8 cellular contexts compared by ENCODE assay signal in genomic region chr17:40417609-40418427, GRCh38. TPM values are rescaled to one million over a fixed set of nuclear protein-coding genes. Genes with fewer than 3 reads are reported as not detected.
A peak's percentile ranks its signal among the peaks of the same experiment; 100 is the strongest.
DNase-seq lines count a peak whose midpoint lies in the region; ATAC-seq and TF ChIP-seq lines count a peak whose summit lies in the region.

Gene TOP2A, minus strand, starts transcription at chr17:40417896. Its CDS starts 105 bp downstream, at chr17:40417791.

- peak within 1 kb of the TSS in 2 of 5 donors; percentile 19 to 32 for H3K27ac ChIP-seq in adrenal gland
- peak within 1 kb of the TSS in 6 of 10 donors; percentile 29 to 76 (median 50) for H3K27ac ChIP-seq in heart right ventricle
- peak within 1 kb of the TSS; percentile 38 to 82 (median 60) for H3K27ac ChIP-seq in upper lobe of left lung

- TF ChIP-seq CTCF in adrenal gland (IDR thresholded peaks at IDR 0.05): no peak
- TF ChIP-seq CTCF in heart right ventricle (IDR thresholded peaks at IDR 0.05): no peak
- TF ChIP-seq CTCF in upper lobe of left lung (IDR thresholded peaks at IDR 0.05): no peak

- WGBS in adrenal gland, 4 donors: 0 to 1% (median 1%) methylated on average over 21 to 49 of the region's 49 CpGs
- WGBS in heart right ventricle, 2 donors: 0 to 1% methylated on average over 49 of the region's 49 CpGs
- WGBS in upper lobe of left lung, 2 donors: 0 to 2% methylated on average over 39 to 42 of the region's 49 CpGs

- TF ChIP-seq EP300 in upper lobe of left lung (IDR thresholded peaks at IDR 0.05): no peak

- intact Hi-C loops in adrenal gland (cut with DNase I): loop anchor here in 1 of 2 donors (10.0 kb wide), 2 partner anchors 113 to 223 kb away; partner anchors contain the start of gene RARA
- intact Hi-C loops in heart right ventricle (cut with DNase I): loop anchor here in 9 of 10 donors (2.0 to 10.0 kb wide), 8 partner anchors 15 to 213 kb away; partner anchors contain the start of genes GJD3 (in 4 of the 9) and RARA (in 3 of the 9)
- intact Hi-C loops in posterior cingulate gyrus (cut with DNase I): loop anchor here (10.0 kb wide), 1 partner anchor 113 kb away; the partner anchor contains the start of gene RARA

- ATAC-seq in HG02884 (IDR thresholded peaks at IDR 0.05; ENCODE audit: unreplicated experiment) (peak; percentile 92), heart right ventricle (peak; percentile 98 to 100 (median 100)), upper lobe of left lung (ENCODE audit: low FRiP score in 2 of 2) (peak; percentile 99)

- H3K36me3 ChIP-seq in adrenal gland (replicated peaks in 1 of 2): no peaks in the 10 kb centered on the region
- H3K36me3 ChIP-seq in heart right ventricle: peaks cover 0 to 5% (median 0%) of the 10 kb centered on the region in 9 donors
- H3K36me3 ChIP-seq in upper lobe of left lung: no peaks in the 10 kb centered on the region

- TF ChIP-seq POLR2A in GM15510 (IDR thresholded peaks at IDR 0.05; ENCODE audit: borderline replicate concordance, extremely low read depth, insufficient read length): peak; percentile 87
- TF ChIP-seq POLR2A in adrenal gland (IDR thresholded peaks at IDR 0.05): no peak
- no peak for TF ChIP-seq POLR2A in upper lobe of left lung (IDR thresholded peaks at IDR 0.05)

- peak within 1 kb of the TSS in 3 of 4 donors; percentile 10 to 53 (median 17) for H3K4me3 ChIP-seq in adrenal gland
- peak within 1 kb of the TSS; percentile 35 to 86 (median 60) for H3K4me3 ChIP-seq in heart right ventricle
- peak within 1 kb of the TSS; percentile 43 to 87 (median 73) for H3K4me3 ChIP-seq in upper lobe of left lung

- H3K27me3 ChIP-seq in adrenal gland: no peaks in the 10 kb centered on the region
- H3K27me3 ChIP-seq in heart right ventricle: peaks cover 0 to 9% (median 0%) of the 10 kb centered on the region in 7 donors
- H3K27me3 ChIP-seq in upper lobe of left lung: no peaks in the 10 kb centered on the region

- peaks cover 6 to 12% of the 10 kb centered on the region in 2 donors for H3K4me1 ChIP-seq in adrenal gland (replicated peaks in 1 of 2)
- peaks cover 8 to 48% (median 14%) of the 10 kb centered on the region in 9 donors for H3K4me1 ChIP-seq in heart right ventricle
- H3K4me1 ChIP-seq in upper lobe of left lung: peaks cover 14 to 39% (median 24%) of the 10 kb centered on the region in 4 donors

- DNase-seq in NCI-H146 treated with DMSO at 0.1 percent for 48 hours (lab: John Stamatoyannopoulos, UW; ENCODE audit: unreplicated experiment): peak; percentile 99
- DNase-seq in T-helper 1 cell: peak; percentile 80 to 99 (median 92)
- peak; percentile 97 to 100 (median 99) for DNase-seq in adrenal gland
- DNase-seq in heart right ventricle: peak; percentile 81 to 100
- DNase-seq in posterior cingulate gyrus: peak; percentile 82 to 99 (median 96)
- peak; percentile 88 to 98 for DNase-seq in upper lobe of left lung

- no peaks in the 10 kb centered on the region for H3K9me3 ChIP-seq in adrenal gland (replicated peaks in 1 of 3)
- H3K9me3 ChIP-seq in heart right ventricle: no peaks in the 10 kb centered on the region
- no peaks in the 10 kb centered on the region for H3K9me3 ChIP-seq in upper lobe of left lung

RNA-seq across cellular contexts. Expression of gene TOP2A, which starts in this region (rescaled TPM):
- total RNA-seq in adrenal gland (1 to 10 TPM; 1.9 to 6.2 (median 3.9) TPM), heart right ventricle (10 to 100 TPM in 1 of 10 donors, 1 to 10 TPM in 4, under 1 TPM in 5; 0.17 to 20.0 (median 1.0) TPM), upper lobe of left lung (10 to 100 TPM in 2 of 6 donors, 1 to 10 TPM in 3, under 1 TPM in 1; under 0.01 to 14.5 (median 6.2) TPM)
- polyA plus RNA-seq in adrenal gland (1 to 10 TPM in 2 of 3 donors, under 1 TPM in 1; 0.32 to 3.9 (median 1.2) TPM), heart right ventricle (1 to 10 TPM in 1 of 2 donors, under 1 TPM in 1; 0.28 to 1.5 TPM)

Comparison
In these comparisons a context has a peak if more than half of its experiments do, and no peak if none do; other contexts are left out.
1. H3K4me3 ChIP-seq: peak in every context shown above with its lines; median percentile 73 in upper lobe of left lung; 60 in heart right ventricle; 17 in adrenal gland.